ENCODE assay signal across 8 cellular contexts in genomic region chr6:71287926-71288227, GRCh38. TPM values are rescaled to one million over a fixed set of nuclear protein-coding genes. Genes with fewer than 3 reads are reported as not detected.
DNase-seq lines count a peak whose midpoint lies in the region; ATAC-seq and TF ChIP-seq lines count a peak whose summit lies in the region.

No MANE protein-coding gene starts in this region.

- peaks cover 8% of the 10 kb centered on the region for H3K4me1 ChIP-seq in ectodermal cell (ENCODE audit: control insufficient read depth, insufficient read depth, low read length)

- ATAC-seq in naive thymus-derived CD8-positive, alpha-beta T cell = no peak
- no peak for ATAC-seq in HG02840 (IDR thresholded peaks at IDR 0.05; ENCODE audit: low FRiP score, unreplicated experiment)

- DNase-seq in AG10803 (ENCODE audit: low read depth) (peak; percentile 33), NCI-H1694 (lab: John Stamatoyannopoulos, UW) (peak; percentile 26), NCI-H748 (lab: John Stamatoyannopoulos, UW; ENCODE audit: unreplicated experiment) (no peak), RPMI8226 (no peak)
- no peak for DNase-seq in naive thymus-derived CD8-positive, alpha-beta T cell
- no peak for DNase-seq in stimulated activated CD4-positive, alpha-beta T cell treated with anti-CD3 and anti-CD28 coated beads, Interleukin-4, amount 100 ng/mL, for 1 hour

- H3K36me3 Mint-ChIP-seq in naive thymus-derived CD8-positive, alpha-beta T cell = no peaks in the 10 kb centered on the region

- no peaks in the 10 kb centered on the region for H3K27me3 Mint-ChIP-seq in naive thymus-derived CD8-positive, alpha-beta T cell

- peak overlapping the region; percentile 67 for H3K4me3 ChIP-seq in AG10803 (ENCODE audit: low read length)
- H3K4me3 ChIP-seq in ectodermal cell (ENCODE audit: insufficient read depth, low read depth, low read length) = peak overlapping the region; percentile 69

- 45 to 50% methylated on average over 5 of the region's 5 CpGs for WGBS in ectodermal cell, 2 experiments

- no peaks in the 10 kb centered on the region for H3K36me3 ChIP-seq in ectodermal cell (ENCODE audit: control insufficient read depth, insufficient read depth, low read length)

- H3K9me3 Mint-ChIP-seq in naive thymus-derived CD8-positive, alpha-beta T cell = no peaks in the 10 kb centered on the region

- H3K27ac ChIP-seq in ectodermal cell (ENCODE audit: insufficient read depth, low read depth, low read length, poor library complexity, severe bottlenecking) = no peak overlapping the region

- H3K9me3 ChIP-seq in ectodermal cell (ENCODE audit: control insufficient read depth, low read length) = no peaks in the 10 kb centered on the region

- H3K4me3 Mint-ChIP-seq in naive thymus-derived CD8-positive, alpha-beta T cell = peak overlapping the region; percentile 67 to 92 (median 81)

- peaks cover 4% of the 10 kb centered on the region for H3K27me3 ChIP-seq in ectodermal cell (ENCODE audit: control insufficient read depth, insufficient read depth, low read length, poor library complexity, severe bottlenecking)

- H3K4me1 Mint-ChIP-seq in naive thymus-derived CD8-positive, alpha-beta T cell = peaks cover 26 to 47% (median 42%) of the 10 kb centered on the region in 4 donors

- TF ChIP-seq CTCF in AG10803 (conservative IDR thresholded peaks at IDR 0.05; ENCODE audit: low read length) = no peak

- H3K27ac Mint-ChIP-seq in naive thymus-derived CD8-positive, alpha-beta T cell = peak overlapping the region; percentile 66 to 92 (median 88)

- POLR2A ChIA-PET in naive thymus-derived CD8-positive, alpha-beta T cell (lab: Charles Lee) = interaction anchor here (0.9 to 1.7 kb wide), 12 partner anchors 8 to 875 kb away, joined by 3 to 6 read pairs (median 4); partner anchors contain the start of gene FAM135A

RNA-seq across cellular contexts. Expression of gene OGFRL1, which starts 0.7 kb away (rescaled TPM):
- 4.4 TPM for polyA plus RNA-seq in ectodermal cell (2013, experiment 1 of 4)
- 5.5 TPM for polyA plus RNA-seq in ectodermal cell (2013, experiment 2 of 4)
- 5.3 TPM for polyA plus RNA-seq in ectodermal cell (2013, experiment 3 of 4)
- 6.1 TPM for polyA plus RNA-seq in ectodermal cell (2013, experiment 4 of 4)
- 10 to 100 TPM; 12.2 to 15.1 TPM for total RNA-seq in naive thymus-derived CD8-positive, alpha-beta T cell
- 1 to 10 TPM; 1.2 to 2.3 (median 1.3) TPM for polyA plus RNA-seq in naive thymus-derived CD8-positive, alpha-beta T cell

Comparison
In these comparisons a context has a peak if more than half of its experiments do, and no peak if none do; other contexts are left out.
1. DNase-seq: peak in AG10803 (single experiment) and NCI-H1694 (single experiment); none in naive thymus-derived CD8-positive, alpha-beta T cell (0 of 10), NCI-H748 (single experiment), stimulated activated CD4-positive, alpha-beta T cell treated with anti-CD3 and anti-CD28 coated beads, Interleukin-4, amount 100 ng/mL, for 1 hour (single experiment) and RPMI8226 (single experiment).